9 cellular contexts compared by ENCODE assay signal in genomic region chr20:4041748-4042411, GRCh38. TPM values are rescaled to one million over a fixed set of nuclear protein-coding genes. Genes with fewer than 3 reads are reported as not detected.
DNase-seq lines count a peak whose midpoint lies in the region; ATAC-seq and TF ChIP-seq lines count a peak whose summit lies in the region.
"Had no signal": no experiment of that assay in that cellular context is flagged by ENCODE, and none has a peak within 500 bp of the region (broad histone marks: within the 10 kb centered on the region; RNA-seq: fewer than 3 reads in every experiment).

No MANE protein-coding gene starts in this region.

- no peak for ATAC-seq in HG03469 (IDR thresholded peaks at IDR 0.05; ENCODE audit: unreplicated experiment)
- ATAC-seq in HG03039 (IDR thresholded peaks at IDR 0.05; ENCODE audit: unreplicated experiment): no peak

- H3K36me3 Mint-ChIP-seq in activated T-cell treated with anti-CD3 and anti-CD28 coated beads, Interleukin-2, amount 50 U/mL, for 24 hours (ENCODE audit: low read depth): no peaks in the 10 kb centered on the region

- DNase-seq in HCEC 1CT: peak; percentile 63
- DNase-seq in NCI-H82 (lab: John Stamatoyannopoulos, UW): peak; percentile 73
- DNase-seq in esophagus squamous epithelium (lab: John Stamatoyannopoulos, UW): no peak
- DNase-seq in sigmoid colon: peak; percentile 67
- no peak for DNase-seq in epidermal melanocyte (ENCODE audit: insufficient read length, low spot score)
- DNase-seq in activated T-cell treated with anti-CD3 and anti-CD28 coated beads, Interleukin-2, amount 50 U/mL, for 24 hours: no peak
- DNase-seq: heart right ventricle had no signal

- H3K36me3 ChIP-seq in esophagus squamous epithelium (no peaks in the 10 kb centered on the region), sigmoid colon (no peaks in the 10 kb centered on the region)
- H3K36me3 ChIP-seq: heart right ventricle had no signal

- no peak for TF ChIP-seq CTCF in esophagus squamous epithelium (IDR thresholded peaks at IDR 0.05)
- TF ChIP-seq CTCF in sigmoid colon (IDR thresholded peaks at IDR 0.05): no peak

- TF ChIP-seq EP300 in sigmoid colon (IDR thresholded peaks at IDR 0.05): no peak

- no peaks in the 10 kb centered on the region for H3K27me3 Mint-ChIP-seq in activated T-cell treated with anti-CD3 and anti-CD28 coated beads, Interleukin-2, amount 50 U/mL, for 24 hours

- TF ChIP-seq POLR2A in esophagus squamous epithelium (IDR thresholded peaks at IDR 0.05) (no peak), sigmoid colon (IDR thresholded peaks at IDR 0.05) (no peak)

- intact Hi-C loops in esophagus squamous epithelium (cut with DNase I) (no loop called here), sigmoid colon (cut with DNase I) (no loop called here)

- peaks cover 21% of the 10 kb centered on the region for H3K4me1 Mint-ChIP-seq in activated T-cell treated with anti-CD3 and anti-CD28 coated beads, Interleukin-2, amount 50 U/mL, for 24 hours (ENCODE audit: low read depth)

- H3K9me3 ChIP-seq in esophagus squamous epithelium (no peaks in the 10 kb centered on the region), sigmoid colon (no peaks in the 10 kb centered on the region)

- H3K27ac ChIP-seq in esophagus squamous epithelium (peak overlapping the region; percentile 29 to 71 (median 66)), sigmoid colon (no peak overlapping the region)

- H3K4me3 Mint-ChIP-seq in activated T-cell treated with anti-CD3 and anti-CD28 coated beads, Interleukin-2, amount 50 U/mL, for 24 hours: no peak overlapping the region

- H3K4me1 ChIP-seq in esophagus squamous epithelium: peaks cover 7 to 42% (median 10%) of the 10 kb centered on the region in 3 donors
- H3K4me1 ChIP-seq in sigmoid colon: peaks cover 0 to 10% (median 0%) of the 10 kb centered on the region in 4 donors

- H3K9me3 Mint-ChIP-seq in activated T-cell treated with anti-CD3 and anti-CD28 coated beads, Interleukin-2, amount 50 U/mL, for 24 hours: no peaks in the 10 kb centered on the region

- H3K27ac Mint-ChIP-seq in activated T-cell treated with anti-CD3 and anti-CD28 coated beads, Interleukin-2, amount 50 U/mL, for 24 hours: no peak overlapping the region

- 28 to 31% methylated on average over 6 of the region's 8 CpGs for WGBS in esophagus squamous epithelium, 2 donors
- WGBS in sigmoid colon, 2 donors: 13 to 60% methylated on average over 8 of the region's 8 CpGs

- H3K27me3 ChIP-seq in esophagus squamous epithelium (no peaks in the 10 kb centered on the region), sigmoid colon (peaks cover 0 to 3% (median 0%) of the 10 kb centered on the region in 3 donors)
- H3K27me3 ChIP-seq: heart right ventricle had no signal

- H3K4me3 ChIP-seq in esophagus squamous epithelium (no peak overlapping the region), sigmoid colon (no peak overlapping the region)
- H3K4me3 ChIP-seq: heart right ventricle had no signal

RNA-seq across cellular contexts. Expression of gene RNF24, which starts 26.5 kb away (rescaled TPM):
- total RNA-seq in esophagus squamous epithelium (10 to 100 TPM in 1 of 4 donors, 1 to 10 TPM in 3; 6.9 to 10.0 (median 8.9) TPM), sigmoid colon (10 to 100 TPM in 2 of 4 donors, 1 to 10 TPM in 2; 5.6 to 11.0 (median 9.9) TPM)
- polyA plus RNA-seq in sigmoid colon: 1 to 10 TPM in 2 of 3 donors, under 1 TPM in 1; 0.60 to 4.6 (median 1.4) TPM

Comparison
In these comparisons a context has a peak if more than half of its experiments do, and no peak if none do; other contexts are left out.
1. DNase-seq: peak in HCEC 1CT (single experiment), NCI-H82 (single experiment) and sigmoid colon (single experiment); none in esophagus squamous epithelium (single experiment), epidermal melanocyte (single experiment) and activated T-cell treated with anti-CD3 and anti-CD28 coated beads, Interleukin-2, amount 50 U/mL, for 24 hours (single experiment).
2. H3K27ac ChIP-seq: peak in esophagus squamous epithelium (4 of 4); none in sigmoid colon (0 of 4).